Comparison of ENCODE assay signal across 7 cellular contexts in genomic region chr9:2017209-2017458, GRCh38. TPM values are rescaled to one million over a fixed set of nuclear protein-coding genes. Genes with fewer than 3 reads are reported as not detected.
DNase-seq lines count a peak whose midpoint lies in the region; TF ChIP-seq lines count a peak whose summit lies in the region.

No MANE protein-coding gene starts in this region.

- TF ChIP-seq CTCF in adrenal gland (IDR thresholded peaks at IDR 0.05), result no peak

- peak; percentile 10 for DNase-seq in HuH-7.5 (ENCODE audit: low spot score)
- DNase-seq in adrenal gland, result peak in 1 of 7 donors; percentile 62
- no peak for DNase-seq in immature natural killer cell
- DNase-seq in substantia nigra (lab: John Stamatoyannopoulos, UW), result peak in 5 of 49 donors; percentile 49 to 78 (median 62)
- no peak for DNase-seq in stimulated activated CD4-positive, alpha-beta T cell treated with anti-CD3 and anti-CD28 coated beads, Interleukin-12 subunit alpha, Interleukin-12 subunit beta, amount 100 ng/mL, for 4 hours
- no peak for DNase-seq in D341Med (ENCODE audit: low spot score)
- DNase-seq in SHP77 (lab: John Stamatoyannopoulos, UW), result no peak

- H3K27ac Mint-ChIP-seq in immature natural killer cell, result peak overlapping the region; percentile 96 to 100 (median 98)

- no peak for TF ChIP-seq POLR2A in adrenal gland (IDR thresholded peaks at IDR 0.05)

- H3K27me3 Mint-ChIP-seq in immature natural killer cell (ENCODE audit: low read depth in 3 of 3), result peaks cover 18 to 32% (median 23%) of the 10 kb centered on the region in 3 donors

- H3K27me3 ChIP-seq in adrenal gland, result no peaks in the 10 kb centered on the region

- H3K27ac ChIP-seq in adrenal gland, result peak overlapping the region; percentile 87 to 99 (median 99)
- H3K27ac ChIP-seq in substantia nigra (ENCODE audit: low read depth, low read length, poor library complexity, severe bottlenecking), result peak overlapping the region; percentile 94

- intact Hi-C loops in adrenal gland (cut with DNase I), result no loop called here

- H3K36me3 ChIP-seq in adrenal gland (replicated peaks in 1 of 2), result no peaks in the 10 kb centered on the region

- peaks cover 47 to 65% of the 10 kb centered on the region in 2 donors for H3K4me1 Mint-ChIP-seq in immature natural killer cell

- peak overlapping the region; percentile 79 to 97 (median 82) for H3K4me3 ChIP-seq in adrenal gland

- WGBS in adrenal gland, 4 donors, result 0 to 1% (median 0%) methylated on average over 12 to 21 of the region's 21 CpGs

- H3K9me3 ChIP-seq in adrenal gland (replicated peaks in 1 of 3), result no peaks in the 10 kb centered on the region

- peaks cover 0 to 4% (median 0%) of the 10 kb centered on the region in 3 donors for H3K36me3 Mint-ChIP-seq in immature natural killer cell

- peaks cover 19 to 44% of the 10 kb centered on the region in 2 donors for H3K4me1 ChIP-seq in adrenal gland (replicated peaks in 1 of 2)

- H3K4me3 Mint-ChIP-seq in immature natural killer cell, result peak overlapping the region; percentile 97 to 99 (median 99)

- no peaks in the 10 kb centered on the region for H3K9me3 Mint-ChIP-seq in immature natural killer cell

RNA-seq across cellular contexts. Expression of gene SMARCA2, which starts 2.0 kb away (rescaled TPM):
- total RNA-seq in adrenal gland, result 100 to 1,000 TPM; 115 to 192 (median 151) TPM
- polyA plus RNA-seq in adrenal gland (100 to 1,000 TPM in 1 of 3 donors, 10 to 100 TPM in 2; 38.3 to 149 (median 55.5) TPM), immature natural killer cell (10 to 100 TPM; 20.1 to 41.4 (median 25.2) TPM)
